In genomic region chr4:158756588-158756987, GRCh38 we compare ENCODE assay signal across 11 cellular contexts.
"Had no signal": no experiment of that assay in that cellular context is flagged by ENCODE, and none has a peak within 500 bp of the region (broad histone marks: within the 10 kb centered on the region; RNA-seq: fewer than 3 reads in every experiment).

No MANE protein-coding gene starts in this region.

- H2AFZ ChIP-seq: GM23248, GM23338 had no signal

- H3K27ac ChIP-seq: GM23248 had no signal

- H3K4me3 ChIP-seq: GM23248, GM23338, HAP-1 had no signal

- H3K36me3 ChIP-seq: HAP-1 had no signal

- ATAC-seq: GM23338, HCT116 had no signal

- FAIRE-seq: H1, H54 had no signal

- H3K4me2 ChIP-seq: GM23338 had no signal

- H3K9me3 ChIP-seq: HAP-1 had no signal

- H3K9ac ChIP-seq: GM23248 had no signal

- DNase-seq: GM23248, GOT3, H7, H9, HCEC 1CT, HFFc6 had no signal

- H3K4me1 ChIP-seq: HAP-1 had no signal
